Comparison of ENCODE assay signal across 1 cellular context in the genomic region with DNA sequence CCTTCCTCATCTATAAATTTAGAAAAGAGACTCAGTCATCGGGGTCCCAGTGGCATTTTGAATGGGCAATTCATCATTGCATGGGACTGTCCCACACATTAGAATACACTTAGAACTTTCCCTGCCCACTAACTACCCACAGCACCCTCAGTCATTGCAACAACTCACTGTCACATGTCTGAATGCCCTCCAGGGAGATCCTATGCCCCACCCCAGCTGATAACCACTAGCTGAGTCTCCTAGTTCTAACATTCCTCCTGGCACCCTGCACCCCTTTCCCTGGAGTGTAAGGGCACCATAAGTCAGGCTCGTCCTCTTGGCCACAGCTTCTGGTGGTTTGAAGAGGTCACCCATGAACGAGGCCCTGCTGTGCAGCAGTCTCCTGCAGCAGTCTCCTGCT.
TF ChIP-seq lines count a peak whose summit lies in the region.

No MANE protein-coding gene starts in this region.

TF ChIP-seq in HCT116, 20 proteins besides CTCF, POLR2A, EP300 and RAD21 (continued from another document):
- TF ChIP-seq YY1 (IDR thresholded peaks at IDR 0.05; ENCODE audit: extremely low read depth, insufficient replicate concordance, low read depth, low read length) (no peak), POLR2AphosphoS5 (IDR thresholded peaks at IDR 0.05; ENCODE audit: low read depth, low read length) (no peak), ZNF274 (IDR thresholded peaks at IDR 0.05; ENCODE audit: low read depth, low read length) (no peak), REST (IDR thresholded peaks at IDR 0.05; ENCODE audit: low read depth) (no peak), CBX3 (IDR thresholded peaks at IDR 0.05; ENCODE audit: low read depth) (no peak), ZFX (IDR thresholded peaks at IDR 0.05) (no peak), CEBPB (IDR thresholded peaks at IDR 0.05; ENCODE audit: low read depth) (no peak), SIN3A (IDR thresholded peaks at IDR 0.05; ENCODE audit: low read depth) (no peak), ATF3 (IDR thresholded peaks at IDR 0.05) (no peak)
